10 cellular contexts compared by ENCODE assay signal in the genomic region with DNA sequence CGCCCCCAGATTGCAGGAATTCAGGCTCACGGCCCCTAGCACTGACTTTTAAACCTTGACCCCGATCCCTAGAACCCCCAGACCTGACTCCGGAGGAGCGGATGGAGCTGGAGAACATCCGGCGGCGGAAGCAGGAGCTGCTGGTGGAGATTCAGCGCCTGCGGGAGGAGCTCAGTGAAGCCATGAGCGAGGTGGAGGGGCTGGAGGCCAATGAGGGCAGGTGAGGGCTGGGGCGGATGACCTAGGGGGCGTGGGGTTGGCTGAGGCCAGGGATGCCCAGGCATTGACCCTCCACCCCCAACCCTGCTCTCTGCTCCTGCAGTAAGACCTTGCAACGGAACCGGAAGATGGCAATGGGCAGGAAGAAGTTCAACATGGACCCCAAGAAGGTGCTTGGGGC. TPM values are rescaled to one million over a fixed set of nuclear protein-coding genes. Genes with fewer than 3 reads are reported as not detected.
A peak's percentile ranks its signal among the peaks of the same experiment; 100 is the strongest.
DNase-seq lines count a peak whose midpoint lies in the region; ATAC-seq and TF ChIP-seq lines count a peak whose summit lies in the region.
"Had no signal": no experiment of that assay in that cellular context is flagged by ENCODE, and none has a peak within 500 bp of the region (broad histone marks: within the 10 kb centered on the region; RNA-seq: fewer than 3 reads in every experiment).

No MANE protein-coding gene starts in this region.

- H3K9me3 ChIP-seq in HEK293 (ENCODE audit: control insufficient read depth, insufficient read depth, low read depth, low read length) (no peaks in the 10 kb centered on the region), iPS DF 6.9 (ENCODE audit: control insufficient read depth, insufficient read depth, low read length) (no peaks in the 10 kb centered on the region), spleen (no peaks in the 10 kb centered on the region)

- POLR2A ChIA-PET in HEK293 (lab: Yijun Ruan, JAX) = interaction anchor here (0.6 to 1.7 kb wide), 14 partner anchors 9 to 161 kb away, joined by 3 to 8 read pairs (median 4); a partner anchor contains a TSS
- POLR2A ChIA-PET in activated CD8-positive, alpha-beta T cell treated with anti-CD3 and anti-CD28 coated beads for 36 hours (lab: Charles Lee) = interaction anchor here (1.1 to 1.3 kb wide), 3 partner anchors 10 to 75 kb away, joined by 3 to 4 read pairs (median 4); no protein-coding TSS in a partner anchor

- CTCF ChIA-PET in HEK293 (lab: Yijun Ruan, JAX) = interaction anchor here (0.9 to 1.8 kb wide), 5 partner anchors 19 to 156 kb away, joined by 4 to 9 read pairs (median 5); no protein-coding TSS in a partner anchor
- CTCF ChIA-PET in activated CD8-positive, alpha-beta T cell treated with anti-CD3 and anti-CD28 coated beads for 36 hours (lab: Charles Lee) = interaction anchor here (0.9 to 1.8 kb wide), 5 partner anchors 17 to 113 kb away, joined by 3 to 8 read pairs (median 4); a partner anchor contains a TSS

- H3K36me3 ChIP-seq in HEK293 (ENCODE audit: control insufficient read depth in 2 of 2, insufficient read depth in 1 of 2, low read length in 2 of 2) = peaks cover 30 to 50% of the 10 kb centered on the region in 2 experiments
- peaks cover 43% of the 10 kb centered on the region for H3K36me3 ChIP-seq in iPS DF 6.9 (ENCODE audit: control insufficient read depth, insufficient read depth, low read length)
- peaks cover 0 to 52% (median 50%) of the 10 kb centered on the region in 6 donors for H3K36me3 ChIP-seq in spleen

- H3K4me1 ChIP-seq in HEK293 (ENCODE audit: control insufficient read depth, insufficient read depth, low read length) = peaks cover 11% of the 10 kb centered on the region
- no peaks in the 10 kb centered on the region for H3K4me1 ChIP-seq in iPS DF 6.9 (ENCODE audit: control insufficient read depth, insufficient read depth, low read length)
- H3K4me1 ChIP-seq in spleen = peaks cover 10 to 46% (median 31%) of the 10 kb centered on the region in 6 donors

- H3K27me3 Mint-ChIP-seq in activated CD8-positive, alpha-beta T cell treated with anti-CD3 and anti-CD28 coated beads for 36 hours = no peaks in the 10 kb centered on the region

- intact Hi-C loops in activated CD8-positive, alpha-beta T cell treated with anti-CD3 and anti-CD28 coated beads for 36 hours (cut with micrococcal nuclease) = no loop called here
- intact Hi-C loops in spleen (cut with DNase I; ENCODE audit: low total_unique reads) = no loop called here

- WGBS in iPS DF 6.9 (ENCODE audit: insufficient coverage, insufficient read length) = no CpG with 5 or more reads among the region's 15 CpGs
- WGBS in spleen, 5 donors = 72 to 88% (median 76%) methylated on average over 13 to 15 of the region's 15 CpGs

- peak overlapping the region; percentile 97 for H3K27ac ChIP-seq in HEK293 (ENCODE audit: extremely low read depth, low read depth, low read length)
- H3K27ac ChIP-seq in iPS DF 6.9 (ENCODE audit: low read length) = no peak overlapping the region
- peak overlapping the region in 6 of 8 donors; percentile 95 to 99 (median 96) for H3K27ac ChIP-seq in spleen

- H3K27ac Mint-ChIP-seq in activated CD8-positive, alpha-beta T cell treated with anti-CD3 and anti-CD28 coated beads for 36 hours = no peak overlapping the region

- peaks cover 6% of the 10 kb centered on the region for H3K36me3 Mint-ChIP-seq in activated CD8-positive, alpha-beta T cell treated with anti-CD3 and anti-CD28 coated beads for 36 hours (ENCODE audit: low read depth)

- H3K4me3 ChIP-seq in HEK293 (ENCODE audit: low read depth, low read length) (peak overlapping the region; percentile 82), iPS DF 6.9 (ENCODE audit: low read length) (peak overlapping the region; percentile 90; the same call in 1 of the 2 replicates), spleen (peak overlapping the region; percentile 83 to 99 (median 96))

- no peak for DNase-seq in activated CD8-positive, alpha-beta T cell treated with anti-CD3 and anti-CD28 coated beads for 36 hours
- DNase-seq in iPS DF 6.9 (ENCODE audit: low read depth, low spot score) (no peak), spleen (peak; percentile 85), NOMO-1 treated with DMSO at 0.1 percent for 48 hours (lab: John Stamatoyannopoulos, UW; ENCODE audit: unreplicated experiment) (no peak), KBM-7 (no peak)

- H3K27me3 ChIP-seq in iPS DF 6.9 (ENCODE audit: control insufficient read depth, insufficient read depth, low read length) (no peaks in the 10 kb centered on the region), spleen (replicated peaks in 1 of 7) (no peaks in the 10 kb centered on the region)

- in situ Hi-C loops in KBM-7 (cut with MboI; ENCODE audit: low pct_unique_long_range_greater_than_20kb, low sequenced_read_pairs) = no loop called here

- peak overlapping the region; percentile 83 for H3K4me3 Mint-ChIP-seq in activated CD8-positive, alpha-beta T cell treated with anti-CD3 and anti-CD28 coated beads for 36 hours

- TF ChIP-seq CTCF in HEK293 (tag by site-specific recombination; IDR thresholded peaks at IDR 0.05) (no peak), spleen (IDR thresholded peaks at IDR 0.05 in 8 of 11, conservative IDR thresholded peaks at IDR 0.05 in 3 of 11) (no peak)
- TF ChIP-seq CTCF in activated CD8-positive, alpha-beta T cell treated with anti-CD3 and anti-CD28 coated beads for 36 hours (IDR thresholded peaks at IDR 0.05) = no peak

- no peaks in the 10 kb centered on the region for H3K9me3 Mint-ChIP-seq in activated CD8-positive, alpha-beta T cell treated with anti-CD3 and anti-CD28 coated beads for 36 hours

- no peak for ATAC-seq in activated CD8-positive, alpha-beta T cell treated with anti-CD3 and anti-CD28 coated beads for 36 hours
- ATAC-seq in GM18517 (IDR thresholded peaks at IDR 0.05; ENCODE audit: unreplicated experiment) = no peak
- no peak for ATAC-seq in GM19452 (IDR thresholded peaks at IDR 0.05; ENCODE audit: unreplicated experiment)

- H3K4me1 Mint-ChIP-seq in activated CD8-positive, alpha-beta T cell treated with anti-CD3 and anti-CD28 coated beads for 36 hours (ENCODE audit: low read depth) = peaks cover 17% of the 10 kb centered on the region

- TF ChIP-seq POLR2A in spleen (IDR thresholded peaks at IDR 0.05) = no peak

TF ChIP-seq in HEK293, 187 proteins besides CTCF, POLR2A, EP300 and RAD21:
- TF ChIP-seq ZNF549 (tag by site-specific recombination; IDR thresholded peaks at IDR 0.05) (no peak), ZBTB48 (tag by site-specific recombination; IDR thresholded peaks at IDR 0.05) (0 out of 2 replicates have a peak, but pooled peaks have one; percentile 43)

RNA-seq across cellular contexts. Expression of a gene that starts 1.1 kb away (rescaled TPM):
- total RNA-seq in activated CD8-positive, alpha-beta T cell treated with anti-CD3 and anti-CD28 coated beads for 36 hours = 10 to 100 TPM; 23.8 to 24.5 TPM
- total RNA-seq in spleen = 10 to 100 TPM; 31.4 to 66.4 (median 48.2) TPM
- 10 to 100 TPM; 22.6 to 44.1 (median 24.6) TPM for polyA plus RNA-seq in spleen

RNA-seq across cellular contexts. Expression of a gene that starts 14.9 kb away (rescaled TPM):
- total RNA-seq in activated CD8-positive, alpha-beta T cell treated with anti-CD3 and anti-CD28 coated beads for 36 hours = 1 to 10 TPM; 1.3 to 1.5 TPM
- total RNA-seq in spleen = 1 to 10 TPM in 2 of 7 donors, under 1 TPM in 5; 0.43 to 1.4 (median 0.93) TPM
- under 1 TPM; 0.26 to 0.61 (median 0.38) TPM for polyA plus RNA-seq in spleen

RNA-seq across cellular contexts. Expression of a gene that starts 24.5 kb away (rescaled TPM):
- 10 to 100 TPM; 49.4 to 50.1 TPM for total RNA-seq in activated CD8-positive, alpha-beta T cell treated with anti-CD3 and anti-CD28 coated beads for 36 hours
- total RNA-seq in spleen = 10 to 100 TPM; 24.3 to 34.5 (median 26.0) TPM
- 10 to 100 TPM in 1 of 3 donors, 1 to 10 TPM in 2; 5.5 to 14.7 (median 9.5) TPM for polyA plus RNA-seq in spleen

RNA-seq across cellular contexts. Expression of a gene that starts 41.4 kb away (rescaled TPM):
- total RNA-seq in activated CD8-positive, alpha-beta T cell treated with anti-CD3 and anti-CD28 coated beads for 36 hours = 1 to 10 TPM; 3.4 to 4.0 TPM
- 1 to 10 TPM in 6 of 7 donors, under 1 TPM in 1; 0.69 to 4.2 (median 1.5) TPM for total RNA-seq in spleen
- polyA plus RNA-seq in spleen = 1 to 10 TPM in 1 of 3 donors, under 1 TPM in 2; 0.29 to 1.1 (median 0.37) TPM
- total RNA-seq: lung microvascular endothelial cell, SK-MEL-5 had no signal
